12 cellular contexts compared by ENCODE assay signal in the genomic region with DNA sequence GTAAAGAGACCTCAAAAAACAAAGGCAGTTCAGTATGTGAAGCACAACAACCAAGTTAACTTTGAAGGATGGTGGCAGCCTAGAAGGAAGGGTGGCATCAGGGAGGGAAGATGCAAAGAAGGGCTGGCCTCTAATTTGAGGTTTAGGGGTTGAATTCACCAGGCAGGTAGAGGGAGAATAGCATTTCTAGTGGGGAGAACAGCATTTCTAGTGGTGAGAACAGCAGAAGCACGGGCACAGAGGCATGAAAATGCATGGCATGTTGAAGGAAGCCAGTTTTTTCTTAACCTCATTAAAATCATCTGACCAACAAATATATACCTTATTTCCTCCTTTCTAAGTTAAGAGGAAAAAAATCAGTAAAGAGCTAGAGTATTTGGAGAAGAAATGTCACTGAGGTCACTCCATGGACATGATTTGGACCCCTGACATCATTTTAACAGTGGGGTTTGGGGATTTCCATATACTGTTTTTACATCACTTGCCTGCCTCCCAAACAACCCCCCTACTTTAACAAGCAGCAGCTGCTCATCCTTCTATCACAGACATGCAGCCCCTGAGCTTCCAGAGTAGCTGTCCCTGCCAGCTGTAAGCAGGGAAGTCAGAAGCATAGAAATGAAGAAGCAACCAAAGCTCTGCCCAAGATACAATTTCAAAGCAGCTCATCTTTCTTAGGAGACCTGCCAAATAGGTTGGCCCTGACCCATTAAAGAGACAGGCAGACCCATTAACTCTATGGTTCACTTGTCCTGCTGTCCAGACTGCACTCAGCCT. TPM values are rescaled to one million over a fixed set of nuclear protein-coding genes. Genes with fewer than 3 reads are reported as not detected.
DNase-seq lines count a peak whose midpoint lies in the region; ATAC-seq and TF ChIP-seq lines count a peak whose summit lies in the region.
"Had no signal": no experiment of that assay in that cellular context is flagged by ENCODE, and none has a peak within 500 bp of the region (broad histone marks: within the 10 kb centered on the region; RNA-seq: fewer than 3 reads in every experiment).

No MANE protein-coding gene starts in this region.

- no peak; the same call in 1 of the 2 replicates for TF ChIP-seq CTCF in OCI-LY3 (IDR thresholded peaks at IDR 0.05; ENCODE audit: low read depth, low read length)
- peak in 1 of 2 donors; percentile 17 for TF ChIP-seq CTCF in fibroblast of lung (conservative IDR thresholded peaks at IDR 0.05 in 1 of 2, IDR thresholded peaks at IDR 0.05 in 1 of 2; ENCODE audit: low read depth in 1 of 2, low read length in 2 of 2)
- TF ChIP-seq CTCF in gastrocnemius medialis (IDR thresholded peaks at IDR 0.05 in 4 of 5, conservative IDR thresholded peaks at IDR 0.05 in 1 of 5) = peak in 4 of 5 experiments; percentile 24 to 57 (median 28)

- H3K79me2 ChIP-seq in OCI-LY3 (ENCODE audit: low read length) (no peaks in the 10 kb centered on the region), fibroblast of lung (ENCODE audit: control insufficient read depth, insufficient read depth, low read length) (no peaks in the 10 kb centered on the region)

- H4K20me1 ChIP-seq in OCI-LY3 (ENCODE audit: insufficient read depth, low read length) (no peaks in the 10 kb centered on the region), fibroblast of lung (ENCODE audit: control insufficient read depth, extremely low read depth, insufficient read depth, low read length) (no peaks in the 10 kb centered on the region)

- no peaks in the 10 kb centered on the region for H3K9me3 ChIP-seq in OCI-LY3 (ENCODE audit: insufficient read depth, low read length)
- no peaks in the 10 kb centered on the region for H3K9me3 ChIP-seq in fibroblast of lung (ENCODE audit: control insufficient read depth, insufficient read depth, low read depth, low read length)
- H3K9me3 ChIP-seq in gastrocnemius medialis = no peaks in the 10 kb centered on the region

- intact Hi-C loops in gastrocnemius medialis (cut with DNase I; ENCODE audit: low total_unique reads) = loop anchor here (10.0 kb wide), 1 partner anchor 728 kb away; no protein-coding TSS in a partner anchor

- DNase-seq in EH (ENCODE audit: low read depth) (peak; percentile 80), fibroblast of lung (ENCODE audit: low read depth in 2 of 2) (peak; percentile 31 to 37), gastrocnemius medialis (peak; percentile 68 to 83), ureter (ENCODE audit: low spot score) (no peak), DMS153 (lab: John Stamatoyannopoulos, UW) (no peak)
- DNase-seq: activated CD4-positive, alpha-beta T cell treated with anti-CD3 and anti-CD28 coated beads, Interleukin-2, amount 10 ng/mL, durations not matched to agents 7 days and 5 days; NCI-H2081 treated with DMSO at 0.1 percent for 48 hours; small intestine had no signal

- H3K4me3 ChIP-seq in OCI-LY3 (ENCODE audit: low read length) = no peak overlapping the region
- H3K4me3 ChIP-seq in fibroblast of lung (replicated peaks in 1 of 4; ENCODE audit: control extremely low read depth in 1 of 4, insufficient read depth in 1 of 4, low read depth in 3 of 4, low read length in 4 of 4) = no peak overlapping the region
- no peak overlapping the region for H3K4me3 ChIP-seq in gastrocnemius medialis
- H3K4me3 ChIP-seq: lung had no signal

- H3K27me3 ChIP-seq in OCI-LY3 (ENCODE audit: low read depth, low read length) (no peaks in the 10 kb centered on the region), fibroblast of lung (ENCODE audit: control insufficient read depth, insufficient read depth, low read length) (no peaks in the 10 kb centered on the region), gastrocnemius medialis (no peaks in the 10 kb centered on the region)

- in situ Hi-C loops in gastrocnemius medialis (cut with MboI; ENCODE audit: low sequenced_read_pairs in 4 of 4) = loop anchor here in 1 of 4 donors (10.0 kb wide), 1 partner anchor 88 kb away; a partner anchor contains a TSS

- H3K4me1 ChIP-seq in OCI-LY3 (ENCODE audit: low read length) (peaks cover 60% of the 10 kb centered on the region), fibroblast of lung (ENCODE audit: control insufficient read depth, extremely low read depth, insufficient read depth, low read length) (no peaks in the 10 kb centered on the region), gastrocnemius medialis (peaks cover 50 to 60% of the 10 kb centered on the region in 2 donors)

- peak; percentile 63 to 84 for TF ChIP-seq POLR2A in gastrocnemius medialis (IDR thresholded peaks at IDR 0.05)

- H3K4me2 ChIP-seq in OCI-LY3 (ENCODE audit: low read length) (peak overlapping the region; percentile 28), fibroblast of lung (ENCODE audit: extremely low read depth, insufficient read depth, low read length) (peak overlapping the region; percentile 13)

- H2AFZ ChIP-seq in OCI-LY3 (ENCODE audit: low read depth, low read length) (no peak overlapping the region), fibroblast of lung (ENCODE audit: low read length) (no peak overlapping the region)

- peak overlapping the region; percentile 45; the same call in 1 of the 2 replicates for H3K9ac ChIP-seq in OCI-LY3 (ENCODE audit: low read length)
- no peak overlapping the region for H3K9ac ChIP-seq in fibroblast of lung (ENCODE audit: insufficient read depth, low read length)

- ATAC-seq in gastrocnemius medialis (peak; percentile 75 to 77), GM21786 (IDR thresholded peaks at IDR 0.05; ENCODE audit: unreplicated experiment) (no peak), GM21423 (IDR thresholded peaks at IDR 0.05; ENCODE audit: unreplicated experiment) (no peak)

- peaks cover 4% of the 10 kb centered on the region for H3K36me3 ChIP-seq in OCI-LY3 (replicated peaks; ENCODE audit: low read depth, low read length)
- no peaks in the 10 kb centered on the region for H3K36me3 ChIP-seq in fibroblast of lung (ENCODE audit: control insufficient read depth, insufficient read depth, low read length)
- H3K36me3 ChIP-seq in gastrocnemius medialis = peaks cover 0 to under 1% of the 10 kb centered on the region in 2 donors

- H3K27ac ChIP-seq in OCI-LY3 (ENCODE audit: low read length) = peak overlapping the region; percentile 94
- H3K27ac ChIP-seq in fibroblast of lung (ENCODE audit: insufficient read depth, low read length) = no peak overlapping the region
- peak overlapping the region; percentile 94 to 96 (median 95) for H3K27ac ChIP-seq in gastrocnemius medialis

RNA-seq across cellular contexts. Expression of a gene that starts 2.4 kb away (rescaled TPM):
- 0.17 and 0.26 TPM in 2 replicates for total RNA-seq in fibroblast of lung
- 0.26 and 0.34 TPM in 2 replicates for polyA plus RNA-seq in fibroblast of lung
- 0.06 and 0.21 TPM in 2 replicates for polyA plus RNA-seq in fibroblast of lung (2012)
- polyA minus RNA-seq in fibroblast of lung (ENCODE audit: low replicate concordance) = not detected in 2 replicates
- total RNA-seq in gastrocnemius medialis = 10 to 100 TPM in 3 of 4 donors, 1 to 10 TPM in 1; 7.8 to 38.9 (median 30.3) TPM
- 13.9 TPM for total RNA-seq in ureter

RNA-seq across cellular contexts. Expression of a gene that starts 14.4 kb away (rescaled TPM):
- total RNA-seq in fibroblast of lung = 13.9 and 21.0 TPM in 2 replicates
- 19.6 and 24.2 TPM in 2 replicates for polyA plus RNA-seq in fibroblast of lung
- polyA plus RNA-seq in fibroblast of lung (2012) = 37.5 and 38.5 TPM in 2 replicates
- polyA minus RNA-seq in fibroblast of lung (ENCODE audit: low replicate concordance) = 2.8 and 18.7 TPM in 2 replicates
- total RNA-seq in gastrocnemius medialis = 100 to 1,000 TPM in 1 of 4 donors, 10 to 100 TPM in 3; 63.4 to 146 (median 87.5) TPM
- 29.7 TPM for total RNA-seq in ureter

RNA-seq across cellular contexts. Expression of a gene that starts 40.0 kb away (rescaled TPM):
- 0.17 and 0.77 TPM in 2 replicates for total RNA-seq in fibroblast of lung
- 0.02 and 0.10 TPM in 2 replicates for polyA plus RNA-seq in fibroblast of lung
- polyA plus RNA-seq in fibroblast of lung (2012) = not detected in 2 replicates
- polyA minus RNA-seq in fibroblast of lung (ENCODE audit: low replicate concordance) = not detected in 2 replicates
- under 1 TPM in 3 of 4 donors, not detected in 1; 0.11 to 0.36 (median 0.20) TPM for total RNA-seq in gastrocnemius medialis
- 5.8 TPM for total RNA-seq in ureter
- total RNA-seq: activated CD4-positive, alpha-beta T cell treated with anti-CD3 and anti-CD28 coated beads, Interleukin-2, amount 10 ng/mL, durations not matched to agents 7 days and 5 days had no signal

Comparison
In these comparisons a context has a peak if more than half of its experiments do, and no peak if none do; other contexts are left out.
1. DNase-seq: peak in EH (single experiment), fibroblast of lung (2 of 2) and gastrocnemius medialis (2 of 2); none in ureter (single experiment) and DMS153 (single experiment).
2. ATAC-seq: peak in gastrocnemius medialis (2 of 2); none in GM21786 (single experiment) and GM21423 (single experiment).